In genomic region chr4:139975830-139976272, GRCh38 we compare ENCODE assay signal across 2 cellular contexts.
TF ChIP-seq lines count a peak whose summit lies in the region.

No MANE protein-coding gene starts in this region.

TF ChIP-seq in liver, 16 proteins besides CTCF, POLR2A, EP300 and RAD21 (continued from another document):
- TF ChIP-seq ZBTB33 (IDR thresholded peaks at IDR 0.05), result no peak
- peak; percentile 55 for TF ChIP-seq NR2F2 (IDR thresholded peaks at IDR 0.05)
- TF ChIP-seq HNF4G (IDR thresholded peaks at IDR 0.05), result no peak
- TF ChIP-seq SP1 (IDR thresholded peaks at IDR 0.05), result peak; percentile 48
- TF ChIP-seq YY1 (IDR thresholded peaks at IDR 0.05), result peak; percentile 25
- peak; percentile 9 to 32 for TF ChIP-seq RXRA (IDR thresholded peaks at IDR 0.05)

TF ChIP-seq in HepG2, 621 proteins besides CTCF, POLR2A, EP300 and RAD21 (continued from another document):
- no peak for TF ChIP-seq MYPOP (CRISPR knock-in tag; IDR thresholded peaks at IDR 0.05)
- TF ChIP-seq MATR3 (CRISPR knock-in tag; IDR thresholded peaks at IDR 0.05), result no peak
